ENCODE assay signal across 8 cellular contexts in the genomic region with DNA sequence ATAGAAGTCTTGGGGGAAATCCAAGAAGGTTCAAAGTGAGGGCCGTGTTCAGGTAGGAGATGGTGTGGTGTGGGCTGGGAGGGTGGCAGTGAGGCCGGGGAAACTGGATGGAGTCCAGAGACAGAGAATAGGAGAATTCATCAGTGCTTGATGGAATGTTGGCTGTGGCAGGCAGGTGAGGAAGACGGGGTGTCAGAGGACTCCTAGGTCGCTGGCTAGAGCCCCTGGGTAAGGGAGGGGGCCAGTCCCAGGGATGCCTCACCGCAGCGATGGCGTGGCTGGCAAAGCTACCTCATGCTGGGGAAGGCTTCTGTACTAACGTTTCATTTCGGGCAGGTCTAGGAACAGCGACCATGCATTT.
DNase-seq lines count a peak whose midpoint lies in the region; ATAC-seq and TF ChIP-seq lines count a peak whose summit lies in the region.

No MANE protein-coding gene starts in this region.

- H3K36me3 ChIP-seq in upper lobe of right lung: no peaks in the 10 kb centered on the region

- no peaks in the 10 kb centered on the region for H3K27me3 ChIP-seq in upper lobe of right lung

- no peaks in the 10 kb centered on the region for H3K36me3 Mint-ChIP-seq in activated naive CD4-positive, alpha-beta T cell treated with anti-CD3 and anti-CD28 coated beads for 36 hours (ENCODE audit: low read depth)
- H3K36me3 Mint-ChIP-seq in MCF 10A (ENCODE audit: insufficient read depth, unreplicated experiment) (no peaks in the 10 kb centered on the region), memory B cell (no peaks in the 10 kb centered on the region)

- no peak for ATAC-seq in memory B cell (ENCODE audit: low read depth)
- ATAC-seq in upper lobe of right lung: no peak
- no peak for ATAC-seq in GM21825 (IDR thresholded peaks at IDR 0.05; ENCODE audit: unreplicated experiment)

- peaks cover 19% of the 10 kb centered on the region for H3K4me1 ChIP-seq in upper lobe of right lung

- no peaks in the 10 kb centered on the region for H3K9me3 Mint-ChIP-seq in activated naive CD4-positive, alpha-beta T cell treated with anti-CD3 and anti-CD28 coated beads for 36 hours
- H3K9me3 Mint-ChIP-seq in MCF 10A (ENCODE audit: unreplicated experiment): no peaks in the 10 kb centered on the region
- H3K9me3 Mint-ChIP-seq in memory B cell: no peaks in the 10 kb centered on the region

- H3K27ac ChIP-seq in upper lobe of right lung: no peak overlapping the region

- H3K4me3 Mint-ChIP-seq in activated naive CD4-positive, alpha-beta T cell treated with anti-CD3 and anti-CD28 coated beads for 36 hours: peak overlapping the region; percentile 62
- peak overlapping the region; percentile 62 for H3K4me3 Mint-ChIP-seq in MCF 10A (ENCODE audit: unreplicated experiment)
- H3K4me3 Mint-ChIP-seq in memory B cell: peak overlapping the region; percentile 55

- POLR2A ChIA-PET in MCF 10A (lab: Yijun Ruan, JAX): interaction anchor here (0.6 kb wide), 1 partner anchor 398 kb away, joined by 3 read pairs; no protein-coding TSS in a partner anchor

- no peaks in the 10 kb centered on the region for H3K9me3 ChIP-seq in upper lobe of right lung

- BruUV-seq in MCF 10A (replicated peaks; lab: Mats Ljungman, UMichigan): no TSS peak

- TF ChIP-seq CTCF in MCF 10A (IDR thresholded peaks at IDR 0.05; ENCODE audit: unreplicated experiment): no peak
- no peak for TF ChIP-seq CTCF in upper lobe of right lung (IDR thresholded peaks at IDR 0.05)

- peak overlapping the region; percentile 42 for H3K4me3 ChIP-seq in upper lobe of right lung

- CTCF ChIA-PET in activated naive CD4-positive, alpha-beta T cell treated with anti-CD3 and anti-CD28 coated beads for 36 hours (lab: Charles Lee): interaction anchor here (1.2 kb wide), 1 partner anchor 791 kb away, joined by 3 read pairs; no protein-coding TSS in a partner anchor
- CTCF ChIA-PET in MCF 10A (lab: Yijun Ruan, JAX): interaction anchor here (1.6 kb wide), 1 partner anchor 789 kb away, joined by 8 read pairs; no protein-coding TSS in a partner anchor

- H3K4me1 Mint-ChIP-seq in activated naive CD4-positive, alpha-beta T cell treated with anti-CD3 and anti-CD28 coated beads for 36 hours (ENCODE audit: low read depth): peaks cover 7% of the 10 kb centered on the region
- H3K4me1 Mint-ChIP-seq in MCF 10A (ENCODE audit: insufficient read depth, unreplicated experiment): peaks cover 9% of the 10 kb centered on the region
- H3K4me1 Mint-ChIP-seq in memory B cell: peaks cover 7% of the 10 kb centered on the region

- peaks cover 11% of the 10 kb centered on the region for H3K27me3 Mint-ChIP-seq in activated naive CD4-positive, alpha-beta T cell treated with anti-CD3 and anti-CD28 coated beads for 36 hours (ENCODE audit: low read depth)
- H3K27me3 Mint-ChIP-seq in MCF 10A (ENCODE audit: insufficient read depth, unreplicated experiment) (peaks cover 39% of the 10 kb centered on the region), memory B cell (peaks cover 9% of the 10 kb centered on the region)

- no peak for DNase-seq in activated naive CD4-positive, alpha-beta T cell treated with anti-CD3 and anti-CD28 coated beads for 36 hours
- no peak for DNase-seq in activated naive CD4-positive, alpha-beta T cell (lab: John Stamatoyannopoulos, UW)
- DNase-seq in MCF 10A (ENCODE audit: unreplicated experiment) (no peak), memory B cell (ENCODE audit: low spot score in 2 of 2) (no peak), upper lobe of right lung (no peak), SK-N-DZ (ENCODE audit: low spot score) (no peak), NCI-H2081 treated with DMSO at 0.1 percent for 48 hours (lab: John Stamatoyannopoulos, UW) (no peak)

- intact Hi-C loops in activated naive CD4-positive, alpha-beta T cell treated with anti-CD3 and anti-CD28 coated beads for 36 hours (cut with micrococcal nuclease): no loop called here
- intact Hi-C loops in MCF 10A (cut with micrococcal nuclease): no loop called here
- intact Hi-C loops in upper lobe of right lung (cut with DNase I): no loop called here

- H3K27ac Mint-ChIP-seq in activated naive CD4-positive, alpha-beta T cell treated with anti-CD3 and anti-CD28 coated beads for 36 hours: no peak overlapping the region
- H3K27ac Mint-ChIP-seq in MCF 10A (ENCODE audit: low read depth, unreplicated experiment) (no peak overlapping the region), memory B cell (no peak overlapping the region)
